ENCODE assay signal across 8 cellular contexts in the genomic region with DNA sequence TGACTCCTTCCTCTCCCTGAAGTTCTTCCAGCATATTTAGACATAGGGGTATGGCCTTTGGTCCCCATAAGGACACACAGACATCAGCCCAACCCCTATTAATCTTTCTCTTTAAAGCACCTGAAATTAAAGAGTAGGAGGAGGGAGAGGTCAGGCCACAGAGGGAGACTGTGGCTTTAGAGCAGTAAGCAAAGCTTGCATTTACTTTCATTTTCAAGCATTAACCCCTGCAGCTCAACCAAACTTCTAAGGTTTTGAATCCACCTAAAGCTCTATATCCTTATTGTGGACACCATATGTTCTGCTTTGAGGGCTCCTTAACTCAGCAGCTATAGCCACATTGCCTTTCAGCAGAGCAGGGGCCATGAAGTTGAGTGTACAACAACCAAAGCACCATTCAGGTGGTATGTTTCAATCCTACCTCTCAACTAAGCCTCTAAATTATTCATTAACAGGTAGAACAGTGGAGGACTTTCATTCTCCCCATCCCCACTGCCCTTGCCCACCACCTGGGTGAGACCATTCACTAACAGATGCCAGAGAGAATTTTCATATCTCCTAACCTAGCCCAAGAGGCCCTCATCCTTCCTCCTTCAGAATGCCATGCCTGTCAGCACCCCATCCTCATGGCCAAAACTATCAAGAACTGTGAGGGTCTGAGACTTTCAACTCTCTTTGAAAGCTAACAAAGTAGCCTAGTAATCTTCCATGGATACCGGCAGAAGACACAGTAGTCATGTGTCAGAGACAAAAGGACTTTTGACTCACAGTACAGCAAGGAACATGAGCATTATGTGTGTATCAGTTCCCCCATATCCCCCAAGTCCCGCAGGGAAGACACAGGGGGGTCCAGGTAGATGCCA. TPM values are rescaled to one million over a fixed set of nuclear protein-coding genes. Genes with fewer than 3 reads are reported as not detected.
A peak's percentile ranks its signal among the peaks of the same experiment; 100 is the strongest.
DNase-seq lines count a peak whose midpoint lies in the region; ATAC-seq, FAIRE-seq and TF ChIP-seq lines count a peak whose summit lies in the region.

No MANE protein-coding gene starts in this region.

- no peaks in the 10 kb centered on the region for H3K27me3 Mint-ChIP-seq in activated T-cell treated with anti-CD3 and anti-CD28 coated beads, Interleukin-2, amount 50 U/mL, for 4 hours (ENCODE audit: low read depth)
- no peaks in the 10 kb centered on the region for H3K27me3 Mint-ChIP-seq in activated naive CD8-positive, alpha-beta T cell treated with anti-CD3 and anti-CD28 coated beads for 36 hours

- peak overlapping the region; percentile 42 for H3K4me3 Mint-ChIP-seq in activated T-cell treated with anti-CD3 and anti-CD28 coated beads, Interleukin-2, amount 50 U/mL, for 4 hours
- H3K4me3 Mint-ChIP-seq in activated naive CD8-positive, alpha-beta T cell treated with anti-CD3 and anti-CD28 coated beads for 36 hours: no peak overlapping the region
- peak overlapping the region; percentile 51 for H3K4me3 Mint-ChIP-seq in stimulated activated effector memory CD8-positive, alpha-beta T cell treated with anti-CD3 and anti-CD28 coated beads, Interleukin-12 subunit alpha, Interleukin-12 subunit beta, amount 100 ng/mL, for 72 hours

- peak overlapping the region; percentile 61 for H3K27ac Mint-ChIP-seq in activated naive CD8-positive, alpha-beta T cell treated with anti-CD3 and anti-CD28 coated beads for 36 hours
- peak overlapping the region; percentile 4 for H3K27ac Mint-ChIP-seq in stimulated activated effector memory CD8-positive, alpha-beta T cell treated with anti-CD3 and anti-CD28 coated beads, Interleukin-12 subunit alpha, Interleukin-12 subunit beta, amount 100 ng/mL, for 72 hours

- peak; percentile 48 to 67 for ATAC-seq in activated T-cell treated with anti-CD3 and anti-CD28 coated beads, Interleukin-2, amount 50 U/mL, for 4 hours
- ATAC-seq in HG03066 (IDR thresholded peaks at IDR 0.05; ENCODE audit: low read depth, unreplicated experiment) (peak; percentile 89), Right ventricle myocardium superior (ENCODE audit: poor library complexity) (no peak)
- peak; percentile 72 for ATAC-seq in stimulated activated effector memory CD8-positive, alpha-beta T cell treated with anti-CD3 and anti-CD28 coated beads, Interleukin-12 subunit alpha, Interleukin-12 subunit beta, amount 100 ng/mL, for 72 hours

- intact Hi-C loops in Right ventricle myocardium superior (cut with DNase I): no loop called here

- H3K36me3 Mint-ChIP-seq in activated T-cell treated with anti-CD3 and anti-CD28 coated beads, Interleukin-2, amount 50 U/mL, for 4 hours (ENCODE audit: insufficient read depth): peaks cover 6% of the 10 kb centered on the region
- peaks cover 18% of the 10 kb centered on the region for H3K36me3 Mint-ChIP-seq in activated naive CD8-positive, alpha-beta T cell treated with anti-CD3 and anti-CD28 coated beads for 36 hours
- peaks cover 12% of the 10 kb centered on the region for H3K36me3 Mint-ChIP-seq in stimulated activated effector memory CD8-positive, alpha-beta T cell treated with anti-CD3 and anti-CD28 coated beads, Interleukin-12 subunit alpha, Interleukin-12 subunit beta, amount 100 ng/mL, for 72 hours

- no peaks in the 10 kb centered on the region for H3K9me3 Mint-ChIP-seq in activated T-cell treated with anti-CD3 and anti-CD28 coated beads, Interleukin-2, amount 50 U/mL, for 4 hours
- H3K9me3 Mint-ChIP-seq in activated naive CD8-positive, alpha-beta T cell treated with anti-CD3 and anti-CD28 coated beads for 36 hours: peaks cover 3% of the 10 kb centered on the region
- H3K9me3 Mint-ChIP-seq in stimulated activated effector memory CD8-positive, alpha-beta T cell treated with anti-CD3 and anti-CD28 coated beads, Interleukin-12 subunit alpha, Interleukin-12 subunit beta, amount 100 ng/mL, for 72 hours: no peaks in the 10 kb centered on the region

- no peak for DNase-seq in activated T-cell treated with anti-CD3 and anti-CD28 coated beads, Interleukin-2, amount 50 U/mL, for 4 hours
- DNase-seq in activated T-cell treated with anti-CD3 and anti-CD28 coated beads, Interleukin-2, amount 50 U/mL, for 1 hour: no peak
- peak; percentile 12 for DNase-seq in activated naive CD8-positive, alpha-beta T cell treated with anti-CD3 and anti-CD28 coated beads for 36 hours
- DNase-seq in stimulated activated effector memory CD8-positive, alpha-beta T cell treated with anti-CD3 and anti-CD28 coated beads, Interleukin-12 subunit alpha, Interleukin-12 subunit beta, amount 100 ng/mL, for 72 hours (ENCODE audit: low spot score in 2 of 2): no peak
- no peak for DNase-seq in superior temporal gyrus (ENCODE audit: extremely low spot score)
- DNase-seq in Right ventricle myocardium superior: no peak
- no peak for DNase-seq in D721Med (ENCODE audit: insufficient read length, low spot score)

- peaks cover 17% of the 10 kb centered on the region for H3K4me1 Mint-ChIP-seq in activated T-cell treated with anti-CD3 and anti-CD28 coated beads, Interleukin-2, amount 50 U/mL, for 4 hours (ENCODE audit: low read depth)
- peaks cover 28% of the 10 kb centered on the region for H3K4me1 Mint-ChIP-seq in activated naive CD8-positive, alpha-beta T cell treated with anti-CD3 and anti-CD28 coated beads for 36 hours
- H3K4me1 Mint-ChIP-seq in stimulated activated effector memory CD8-positive, alpha-beta T cell treated with anti-CD3 and anti-CD28 coated beads, Interleukin-12 subunit alpha, Interleukin-12 subunit beta, amount 100 ng/mL, for 72 hours: peaks cover 15% of the 10 kb centered on the region

- TF ChIP-seq CTCF in D721Med (IDR thresholded peaks at IDR 0.05; ENCODE audit: insufficient read depth, missing control alignments): no peak

- no peak for FAIRE-seq in D721Med (lab: Jason Lieb, UNC)

RNA-seq across cellular contexts. Expression of gene LIN54, which starts 20.8 kb away (rescaled TPM):
- 10 to 100 TPM; 14.7 to 15.3 (median 14.8) TPM for total RNA-seq in activated T-cell treated with anti-CD3 and anti-CD28 coated beads, Interleukin-2, amount 50 U/mL, for 4 hours
- 10 to 100 TPM; 22.7 TPM for total RNA-seq in activated naive CD8-positive, alpha-beta T cell treated with anti-CD3 and anti-CD28 coated beads for 36 hours
- 7.4 TPM for total RNA-seq in Right ventricle myocardium superior

RNA-seq across cellular contexts. Expression of gene COPS4, which starts 45.2 kb away (rescaled TPM):
- total RNA-seq in activated T-cell treated with anti-CD3 and anti-CD28 coated beads, Interleukin-2, amount 50 U/mL, for 4 hours: 10 to 100 TPM; 40.7 to 43.1 (median 41.2) TPM
- total RNA-seq in activated naive CD8-positive, alpha-beta T cell treated with anti-CD3 and anti-CD28 coated beads for 36 hours: 10 to 100 TPM; 42.6 to 43.9 TPM
- total RNA-seq in Right ventricle myocardium superior: 47.4 TPM
